15 cellular contexts compared by ENCODE assay signal in genomic region chr20:5156670-5157448, GRCh38. TPM values are rescaled to one million over a fixed set of nuclear protein-coding genes. Genes with fewer than 3 reads are reported as not detected.
DNase-seq lines count a peak whose midpoint lies in the region; ATAC-seq lines count a peak whose summit lies in the region.
"Had no signal": no experiment of that assay in that cellular context is flagged by ENCODE, and none has a peak within 500 bp of the region (broad histone marks: within the 10 kb centered on the region; RNA-seq: fewer than 3 reads in every experiment).

No MANE protein-coding gene starts in this region.

- DNase-seq in HCEC 1CT, result peak; percentile 83
- DNase-seq in kidney tubule cell (ENCODE audit: low spot score), result peak; percentile 86
- no peak for DNase-seq in activated CD4-positive, alpha-beta T cell treated with anti-CD3 and anti-CD28 coated beads for 48 hours
- DNase-seq in mucosa of gallbladder (ENCODE audit: low spot score), result no peak
- DNase-seq: activated CD4-positive, alpha-beta T cell treated with anti-CD3 and anti-CD28 coated beads for 1 hour; activated effector memory CD4-positive, alpha-beta T cell treated with Interleukin-2 at 50 U/mL for 16 hours; AML-193; glutamatergic neuron; NCI-H345 had no signal

- H3K27me3 ChIP-seq in ACC112 (ENCODE audit: insufficient read depth, low read length), result no peaks in the 10 kb centered on the region

- no peak for ATAC-seq in activated T-helper 17 cell treated with anti-CD3 and anti-CD28 coated beads, Interleukin-2, amount 50 U/mL, for 72 hours (replicated peaks)
- ATAC-seq in HG02938 (IDR thresholded peaks at IDR 0.05; ENCODE audit: unreplicated experiment), result no peak
- ATAC-seq in GM21723 (IDR thresholded peaks at IDR 0.05; ENCODE audit: unreplicated experiment), result no peak
- ATAC-seq: Right ventricle myocardium inferior had no signal

- peaks cover 20% of the 10 kb centered on the region for H3K36me3 Mint-ChIP-seq in activated T-helper 17 cell treated with anti-CD3 and anti-CD28 coated beads, Interleukin-2, amount 50 U/mL, for 72 hours (ENCODE audit: low read depth)

- H3K79me2 ChIP-seq in ACC112 (ENCODE audit: control insufficient read depth, insufficient read depth, low read length, unreplicated experiment), result peaks cover 48% of the 10 kb centered on the region

- H3K4me1 Mint-ChIP-seq in activated T-helper 17 cell treated with anti-CD3 and anti-CD28 coated beads, Interleukin-2, amount 50 U/mL, for 72 hours, result peaks cover 57% of the 10 kb centered on the region

- peak overlapping the region; percentile 21; the same call in 1 of the 2 replicates for H3K27ac ChIP-seq in ACC112 (ENCODE audit: low read depth, low read length)
- H3K27ac ChIP-seq: KMS-11 had no signal

- no peaks in the 10 kb centered on the region for H3K36me3 ChIP-seq in ACC112 (ENCODE audit: insufficient read depth, low read length)

- peak overlapping the region; percentile 10; the same call in 1 of the 2 replicates for H3K4me3 ChIP-seq in ACC112 (ENCODE audit: low read depth, low read length)

- H3K4me1 ChIP-seq in ACC112 (ENCODE audit: control insufficient read depth, insufficient read depth, low read length, unreplicated experiment), result peaks cover 34% of the 10 kb centered on the region

- H2AFZ ChIP-seq in ACC112 (ENCODE audit: low read length, unreplicated experiment), result no peak overlapping the region

- H3K27ac Mint-ChIP-seq in activated T-helper 17 cell treated with anti-CD3 and anti-CD28 coated beads, Interleukin-2, amount 50 U/mL, for 72 hours, result peak overlapping the region; percentile 29

- no peaks in the 10 kb centered on the region for H3K9me3 Mint-ChIP-seq in activated T-helper 17 cell treated with anti-CD3 and anti-CD28 coated beads, Interleukin-2, amount 50 U/mL, for 72 hours

- no peak overlapping the region for H3K4me3 Mint-ChIP-seq in activated T-helper 17 cell treated with anti-CD3 and anti-CD28 coated beads, Interleukin-2, amount 50 U/mL, for 72 hours

- no peaks in the 10 kb centered on the region for H3K27me3 Mint-ChIP-seq in activated T-helper 17 cell treated with anti-CD3 and anti-CD28 coated beads, Interleukin-2, amount 50 U/mL, for 72 hours

RNA-seq across cellular contexts. Expression of gene CDS2, which starts 30.1 kb away (rescaled TPM):
- total RNA-seq in activated T-helper 17 cell treated with anti-CD3 and anti-CD28 coated beads, Interleukin-2, amount 50 U/mL, for 72 hours, result 10 to 100 TPM; 53.8 to 70.5 TPM
- 53.0 TPM for total RNA-seq in mucosa of gallbladder

RNA-seq across cellular contexts. Expression of gene PCNA, which starts 37.1 kb away (rescaled TPM):
- 100 to 1,000 TPM; 346 to 572 TPM for total RNA-seq in activated T-helper 17 cell treated with anti-CD3 and anti-CD28 coated beads, Interleukin-2, amount 50 U/mL, for 72 hours
- total RNA-seq in mucosa of gallbladder, result 43.9 TPM

RNA-seq across cellular contexts. Expression of gene TMEM230, which starts 44.0 kb away (rescaled TPM):
- total RNA-seq in activated T-helper 17 cell treated with anti-CD3 and anti-CD28 coated beads, Interleukin-2, amount 50 U/mL, for 72 hours, result 10 to 100 TPM; 50.6 to 64.2 TPM
- total RNA-seq in mucosa of gallbladder, result 107 TPM

Comparison
In these comparisons a context has a peak if more than half of its experiments do, and no peak if none do; other contexts are left out.
1. DNase-seq: peak in HCEC 1CT (single experiment) and kidney tubule cell (single experiment); none in activated CD4-positive, alpha-beta T cell treated with anti-CD3 and anti-CD28 coated beads for 48 hours (single experiment) and mucosa of gallbladder (single experiment).